In the genomic region with DNA sequence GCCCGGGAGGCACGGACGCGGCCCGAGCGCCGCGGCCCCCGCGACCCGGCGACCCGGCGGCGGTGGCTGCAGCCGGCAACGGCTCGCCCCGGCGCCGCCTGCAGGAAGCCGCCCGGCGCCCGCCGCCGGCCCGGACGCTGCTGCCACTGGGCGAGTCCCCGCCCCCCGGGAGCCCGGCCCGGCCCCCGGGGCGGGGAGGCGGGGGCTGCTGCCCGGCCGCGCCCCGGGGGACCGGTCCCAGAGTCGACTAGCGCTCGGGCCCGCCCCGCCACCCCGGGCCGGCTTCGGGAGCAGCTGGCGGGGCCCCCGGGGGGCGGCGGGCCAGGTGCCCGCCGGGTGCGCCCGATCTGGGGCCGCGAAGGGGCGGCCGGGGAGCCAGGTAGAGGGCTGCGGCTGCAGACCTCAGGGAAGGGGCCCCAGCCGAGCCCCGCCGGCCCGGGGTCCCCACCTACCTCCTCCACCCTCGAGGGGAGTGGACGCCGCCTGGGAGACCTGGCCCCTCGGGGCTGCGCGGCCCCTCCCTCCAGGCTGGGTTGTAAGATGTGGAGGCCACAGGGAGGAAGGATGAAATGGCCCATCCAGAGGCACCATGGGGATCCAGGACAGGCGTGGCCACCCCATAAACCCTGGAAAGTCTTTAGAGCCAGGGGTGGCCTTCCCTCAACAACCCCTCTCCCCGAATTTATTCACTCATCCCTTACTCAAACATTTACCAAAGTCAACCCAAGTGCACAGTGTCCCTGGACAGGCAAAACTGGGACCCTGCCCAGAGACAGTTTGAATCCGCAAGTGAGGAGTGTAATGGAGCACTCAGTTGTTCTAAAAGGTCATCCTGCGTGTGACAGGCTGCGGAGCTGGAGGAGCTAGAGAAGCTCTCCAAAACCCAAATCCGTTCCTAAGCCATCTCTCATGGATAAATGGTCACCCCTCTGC, we compare ENCODE assay signal across 8 cellular contexts. TPM values are rescaled to one million over a fixed set of nuclear protein-coding genes. Genes with fewer than 3 reads are reported as not detected.
A peak's percentile ranks its signal among the peaks of the same experiment; 100 is the strongest.
DNase-seq lines count a peak whose midpoint lies in the region; ATAC-seq, FAIRE-seq and TF ChIP-seq lines count a peak whose summit lies in the region.

A gene with protein sequence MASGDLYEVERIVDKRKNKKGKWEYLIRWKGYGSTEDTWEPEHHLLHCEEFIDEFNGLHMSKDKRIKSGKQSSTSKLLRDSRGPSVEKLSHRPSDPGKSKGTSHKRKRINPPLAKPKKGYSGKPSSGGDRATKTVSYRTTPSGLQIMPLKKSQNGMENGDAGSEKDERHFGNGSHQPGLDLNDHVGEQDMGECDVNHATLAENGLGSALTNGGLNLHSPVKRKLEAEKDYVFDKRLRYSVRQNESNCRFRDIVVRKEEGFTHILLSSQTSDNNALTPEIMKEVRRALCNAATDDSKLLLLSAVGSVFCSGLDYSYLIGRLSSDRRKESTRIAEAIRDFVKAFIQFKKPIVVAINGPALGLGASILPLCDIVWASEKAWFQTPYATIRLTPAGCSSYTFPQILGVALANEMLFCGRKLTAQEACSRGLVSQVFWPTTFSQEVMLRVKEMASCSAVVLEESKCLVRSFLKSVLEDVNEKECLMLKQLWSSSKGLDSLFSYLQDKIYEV (minus strand): TSS at position 148 of the 933 bp plus-strand sequence. CDS start 425 bp downstream, outside the sequence.

- peaks cover 0 to 26% (median 10%) of the 10 kb centered on the region in 11 experiments; a peak in 16 of 22 replicates for H3K9me3 ChIP-seq in BLaER1 treated with 17β-estradiol and CSF1 and Interleukin-3, amounts not matched to agents 10 nM and 100 nM (replicated peaks in 1 of 11)
- H3K9me3 ChIP-seq in mucosa of descending colon: no peaks in the 10 kb centered on the region
- no peaks in the 10 kb centered on the region for H3K9me3 ChIP-seq in thyroid gland

- H3K9ac ChIP-seq in BLaER1 treated with 17β-estradiol and CSF1 and Interleukin-3, amounts not matched to agents 10 nM and 100 nM: peak within 1 kb of the TSS; percentile 80 to 89 (median 88)

- peaks cover 0 to 11% (median 0%) of the 10 kb centered on the region in 11 experiments; a peak in 3 of 22 replicates for H3K36me3 ChIP-seq in BLaER1 treated with 17β-estradiol and CSF1 and Interleukin-3, amounts not matched to agents 10 nM and 100 nM
- H3K36me3 ChIP-seq in mucosa of descending colon (ENCODE audit: low read depth): no peaks in the 10 kb centered on the region
- H3K36me3 ChIP-seq in thyroid gland: no peaks in the 10 kb centered on the region

- TF ChIP-seq CTCF in endothelial cell (IDR thresholded peaks at IDR 0.05; ENCODE audit: unreplicated experiment): no peak
- no peak for TF ChIP-seq CTCF in mucosa of descending colon (IDR thresholded peaks at IDR 0.05)
- TF ChIP-seq CTCF in thyroid gland (IDR thresholded peaks at IDR 0.05): no peak

- intact Hi-C loops in activated CD4-positive, alpha-beta memory T cell treated with anti-CD3 and anti-CD28 coated beads for 36 hours (cut with micrococcal nuclease): loop anchor here (5.0 to 10.0 kb wide), 5 partner anchors 62 to 1530 kb away; a partner anchor contains a TSS
- intact Hi-C loops in mucosa of descending colon (cut with DNase I, micrococcal nuclease): no loop called here
- intact Hi-C loops in thyroid gland (cut with DNase I): no loop called here

- H3K27ac ChIP-seq in BLaER1 treated with 17β-estradiol and CSF1 and Interleukin-3, amounts not matched to agents 10 nM and 100 nM: peak within 1 kb of the TSS; percentile 70 to 90 (median 84)
- H3K27ac ChIP-seq in thyroid gland: no peak within 1 kb of the TSS

- POLR2A ChIA-PET in activated CD4-positive, alpha-beta memory T cell treated with anti-CD3 and anti-CD28 coated beads for 36 hours (lab: Charles Lee): no interaction called here

- peaks cover 0 to 31% (median 13%) of the 10 kb centered on the region in 11 experiments; a peak in 11 of 22 replicates for H4K20me1 ChIP-seq in BLaER1 treated with 17β-estradiol and CSF1 and Interleukin-3, amounts not matched to agents 10 nM and 100 nM

- H3K36me3 Mint-ChIP-seq in activated CD4-positive, alpha-beta memory T cell treated with anti-CD3 and anti-CD28 coated beads for 36 hours: peaks cover 3% of the 10 kb centered on the region
- H3K36me3 Mint-ChIP-seq in endothelial cell (ENCODE audit: low read depth, unreplicated experiment): peaks cover 4% of the 10 kb centered on the region

- H3K9me3 Mint-ChIP-seq in activated CD4-positive, alpha-beta memory T cell treated with anti-CD3 and anti-CD28 coated beads for 36 hours: no peaks in the 10 kb centered on the region
- peaks cover 4% of the 10 kb centered on the region for H3K9me3 Mint-ChIP-seq in endothelial cell (ENCODE audit: unreplicated experiment)

- 25 to 28% methylated on average over 10 to 13 of the region's 79 CpGs for WGBS in thyroid gland, 2 donors

- peak within 1 kb of the TSS; percentile 74 to 87 (median 82) for H3K4me3 ChIP-seq in BLaER1 treated with 17β-estradiol and CSF1 and Interleukin-3, amounts not matched to agents 10 nM and 100 nM
- H3K4me3 ChIP-seq in mucosa of descending colon: peak within 1 kb of the TSS; percentile 38
- H3K4me3 ChIP-seq in thyroid gland (replicated peaks in 1 of 3): peak within 1 kb of the TSS in 1 of 3 donors; percentile 41

- H3K4me1 Mint-ChIP-seq in activated CD4-positive, alpha-beta memory T cell treated with anti-CD3 and anti-CD28 coated beads for 36 hours (ENCODE audit: low read depth): peaks cover 53% of the 10 kb centered on the region
- H3K4me1 Mint-ChIP-seq in endothelial cell (ENCODE audit: unreplicated experiment): no peaks in the 10 kb centered on the region

- H3K27me3 ChIP-seq in BLaER1 treated with 17β-estradiol and CSF1 and Interleukin-3, amounts not matched to agents 10 nM and 100 nM: no peaks in the 10 kb centered on the region
- H3K27me3 ChIP-seq in thyroid gland: no peaks in the 10 kb centered on the region

- H3K27me3 Mint-ChIP-seq in activated CD4-positive, alpha-beta memory T cell treated with anti-CD3 and anti-CD28 coated beads for 36 hours: peaks cover 2% of the 10 kb centered on the region
- H3K27me3 Mint-ChIP-seq in endothelial cell (ENCODE audit: unreplicated experiment): no peaks in the 10 kb centered on the region

- H3K4me2 ChIP-seq in BLaER1 treated with 17β-estradiol and CSF1 and Interleukin-3, amounts not matched to agents 10 nM and 100 nM: peak within 1 kb of the TSS; percentile 72 to 96 (median 87)

- peak; percentile 63 for ATAC-seq in GM19455 (IDR thresholded peaks at IDR 0.05; ENCODE audit: unreplicated experiment)
- peak; percentile 86 for ATAC-seq in mucosa of descending colon

- peak within 1 kb of the TSS; percentile 96 for H3K4me3 Mint-ChIP-seq in activated CD4-positive, alpha-beta memory T cell treated with anti-CD3 and anti-CD28 coated beads for 36 hours
- peak within 1 kb of the TSS; percentile 95 for H3K4me3 Mint-ChIP-seq in endothelial cell (ENCODE audit: unreplicated experiment)

- H3K4me1 ChIP-seq in BLaER1 treated with 17β-estradiol and CSF1 and Interleukin-3, amounts not matched to agents 10 nM and 100 nM: peaks cover 40 to 69% (median 48%) of the 10 kb centered on the region in 10 experiments
- H3K4me1 ChIP-seq in mucosa of descending colon (ENCODE audit: low read depth) (no peaks in the 10 kb centered on the region), thyroid gland (peaks cover 3 to 5% of the 10 kb centered on the region in 2 donors)

- CTCF ChIA-PET in activated CD4-positive, alpha-beta memory T cell treated with anti-CD3 and anti-CD28 coated beads for 36 hours (lab: Charles Lee): no interaction called here

- DNase-seq in HTR-8/SVneo (ENCODE audit: insufficient read length, low spot score) (peak; percentile 54), endothelial cell (ENCODE audit: low spot score) (no peak), mucosa of descending colon (peak; percentile 55 to 74 (median 61)), thyroid gland (peak; percentile 36 to 37), globus pallidus (ENCODE audit: low spot score) (no peak)
- DNase-seq in activated CD4-positive, alpha-beta memory T cell treated with anti-CD3 and anti-CD28 coated beads for 36 hours: peak; percentile 58

- peak within 1 kb of the TSS; percentile 89 for H3K27ac Mint-ChIP-seq in activated CD4-positive, alpha-beta memory T cell treated with anti-CD3 and anti-CD28 coated beads for 36 hours
- peak within 1 kb of the TSS; percentile 53 for H3K27ac Mint-ChIP-seq in endothelial cell (ENCODE audit: unreplicated experiment)

- no peak for TF ChIP-seq POLR2A in thyroid gland (IDR thresholded peaks at IDR 0.05)

- FAIRE-seq in HTR-8/SVneo (lab: Jason Lieb, UNC): no peak

RNA-seq across cellular contexts. Expression of the gene that starts here (rescaled TPM):
- total RNA-seq in activated CD4-positive, alpha-beta memory T cell treated with anti-CD3 and anti-CD28 coated beads for 36 hours: 10 to 100 TPM; 29.4 to 34.1 TPM
- total RNA-seq in endothelial cell (ENCODE audit: unreplicated experiment) (26.6 TPM), mucosa of descending colon (1 to 10 TPM; 6.3 to 8.9 (median 7.5) TPM), thyroid gland (10 to 100 TPM in 1 of 4 donors, 1 to 10 TPM in 3; 3.6 to 14.2 (median 5.3) TPM)

Comparison
In these comparisons a context has a peak if more than half of its experiments do, and no peak if none do; other contexts are left out.
1. H3K27ac ChIP-seq: peak in BLaER1 treated with 17β-estradiol and CSF1 and Interleukin-3, amounts not matched to agents 10 nM and 100 nM (11 of 11); none in thyroid gland (0 of 3).
2. DNase-seq: peak in HTR-8/SVneo (single experiment), activated CD4-positive, alpha-beta memory T cell treated with anti-CD3 and anti-CD28 coated beads for 36 hours (single experiment), mucosa of descending colon (3 of 3) and thyroid gland (2 of 2); none in endothelial cell (single experiment) and globus pallidus (single experiment).